2 cellular contexts compared by ENCODE assay signal in genomic region chr2:181762000-181762399, GRCh38.
TF ChIP-seq lines count a peak whose summit lies in the region.

No MANE protein-coding gene starts in this region.

TF ChIP-seq in IMR-90, 13 proteins besides CTCF, POLR2A, EP300 and RAD21 (continued from another document):
- TF ChIP-seq NFE2L2 (IDR thresholded peaks at IDR 0.05; ENCODE audit: low read depth, low read length) = no peak
- TF ChIP-seq CEBPB (IDR thresholded peaks at IDR 0.05; ENCODE audit: low read depth, low read length) = peak; percentile 46

TF ChIP-seq in K562, 482 proteins besides CTCF, POLR2A, EP300 and RAD21 (continued from another document):
- no peak for TF ChIP-seq CEBPG (CRISPR knock-in tag; IDR thresholded peaks at IDR 0.05)
- TF ChIP-seq CEBPG (tag; conservative IDR thresholded peaks at IDR 0.05 in 1 of 2, IDR thresholded peaks at IDR 0.05 in 1 of 2) = peak in 1 of 2 experiments; percentile 54; a peak in 2 of 4 replicates
- no peak for TF ChIP-seq ASH1L (IDR thresholded peaks at IDR 0.05; ENCODE audit: borderline replicate concordance, low read depth, partially characterized antibody)
- no peak for TF ChIP-seq KLF16 (IDR thresholded peaks at IDR 0.05)
- no peak for TF ChIP-seq CUX1 (CRISPR knock-in tag; IDR thresholded peaks at IDR 0.05)
- no peak for TF ChIP-seq ZNF511 (CRISPR knock-in tag; IDR thresholded peaks at IDR 0.05)
- TF ChIP-seq CEBPB (tag; IDR thresholded peaks at IDR 0.05) = peak; percentile 67
- TF ChIP-seq LCOR (CRISPR knock-in tag; IDR thresholded peaks at IDR 0.05) = no peak
- TF ChIP-seq ZBTB5 (IDR thresholded peaks at IDR 0.05) = no peak
